In the genomic region with DNA sequence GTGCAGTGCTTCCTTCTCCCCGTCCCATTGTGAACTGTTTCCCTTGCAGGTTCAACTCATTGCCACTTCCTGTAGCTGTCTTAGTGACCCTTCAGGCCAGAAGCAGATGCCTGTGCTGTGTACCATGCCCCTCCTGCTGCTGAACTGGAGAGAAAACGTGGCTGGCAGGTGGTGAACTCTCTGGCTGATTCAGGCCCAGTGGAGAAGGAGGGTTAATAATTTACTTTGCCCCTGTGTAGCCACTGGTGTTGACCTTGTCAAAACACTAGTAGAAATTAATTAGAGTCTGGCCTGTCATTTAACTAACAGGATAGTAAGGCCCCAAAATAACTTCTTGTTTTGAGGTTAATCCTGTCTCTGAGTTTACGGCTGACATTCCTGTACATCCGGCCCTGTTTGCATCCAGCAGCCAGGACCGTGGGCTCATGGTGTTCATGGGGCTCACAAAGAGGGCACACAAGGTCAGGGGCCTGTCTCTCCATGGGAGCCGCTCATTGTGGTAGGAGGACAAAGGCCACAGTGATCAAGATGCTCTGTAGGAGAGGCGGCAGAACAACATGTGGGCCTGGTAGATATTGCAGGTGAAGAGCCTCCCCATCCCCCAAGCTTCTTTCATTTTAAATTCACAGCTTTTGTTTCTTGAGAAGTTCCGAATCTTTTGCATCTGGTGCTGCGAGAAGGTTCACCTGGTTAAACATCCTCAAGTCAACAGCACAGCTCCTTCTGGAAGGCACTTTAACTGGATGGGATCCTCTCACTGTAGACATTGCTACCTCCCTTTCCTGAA, we compare ENCODE assay signal across 1 cellular context.
TF ChIP-seq lines count a peak whose summit lies in the region.

No MANE protein-coding gene starts in this region.

TF ChIP-seq in HepG2, 621 proteins besides CTCF, POLR2A, EP300 and RAD21 (continued from another document and continues in another):
- peak; percentile 72 for TF ChIP-seq PRPF4 (IDR thresholded peaks at IDR 0.05; ENCODE audit: low read depth, low read length, poor library complexity, severe bottlenecking)
- TF ChIP-seq ZNF20 (CRISPR knock-in tag; IDR thresholded peaks at IDR 0.05) = peak; percentile 82
- TF ChIP-seq ZBTB42 (CRISPR knock-in tag; IDR thresholded peaks at IDR 0.05) = peak; percentile 60
- TF ChIP-seq ZMYM4 (CRISPR knock-in tag; IDR thresholded peaks at IDR 0.05) = peak; percentile 93
- peak; percentile 86; the same call in 1 of the 2 replicates for TF ChIP-seq HOXA9 (CRISPR knock-in tag; IDR thresholded peaks at IDR 0.05; ENCODE audit: borderline replicate concordance)
- TF ChIP-seq ZBTB1 (CRISPR knock-in tag; IDR thresholded peaks at IDR 0.05; ENCODE audit: borderline replicate concordance) = no peak
- TF ChIP-seq ZNF143 (CRISPR knock-in tag; IDR thresholded peaks at IDR 0.05) = peak; percentile 13
- no peak for TF ChIP-seq ZNF180 (CRISPR knock-in tag; IDR thresholded peaks at IDR 0.05; ENCODE audit: borderline replicate concordance, low read depth)
- TF ChIP-seq NR0B2 (CRISPR knock-in tag; IDR thresholded peaks at IDR 0.05) = peak; percentile 84
- TF ChIP-seq NFE2 (CRISPR knock-in tag; IDR thresholded peaks at IDR 0.05) = no peak
- no peak for TF ChIP-seq GTF2F1 (IDR thresholded peaks at IDR 0.05; ENCODE audit: low read length)
- no peak for TF ChIP-seq ZNF260 (CRISPR knock-in tag; IDR thresholded peaks at IDR 0.05; ENCODE audit: borderline replicate concordance, low read depth)
- peak; percentile 33; the same call in 1 of the 2 replicates for TF ChIP-seq ZNF776 (CRISPR knock-in tag; IDR thresholded peaks at IDR 0.05)
- TF ChIP-seq ZBTB26 (CRISPR knock-in tag; IDR thresholded peaks at IDR 0.05; ENCODE audit: borderline replicate concordance) = peak; percentile 54; the same call in 1 of the 2 replicates
- TF ChIP-seq NRL (CRISPR knock-in tag; IDR thresholded peaks at IDR 0.05; ENCODE audit: borderline replicate concordance) = peak; percentile 69; the same call in 1 of the 2 replicates
- no peak for TF ChIP-seq ZNF597 (CRISPR knock-in tag; IDR thresholded peaks at IDR 0.05)
- peak; percentile 52; the same call in 1 of the 2 replicates for TF ChIP-seq PHF8 (CRISPR knock-in tag; IDR thresholded peaks at IDR 0.05)
- no peak for TF ChIP-seq POLR2AphosphoS2 (IDR thresholded peaks at IDR 0.05; ENCODE audit: low read depth, low read length)
- TF ChIP-seq, protein P1, sequence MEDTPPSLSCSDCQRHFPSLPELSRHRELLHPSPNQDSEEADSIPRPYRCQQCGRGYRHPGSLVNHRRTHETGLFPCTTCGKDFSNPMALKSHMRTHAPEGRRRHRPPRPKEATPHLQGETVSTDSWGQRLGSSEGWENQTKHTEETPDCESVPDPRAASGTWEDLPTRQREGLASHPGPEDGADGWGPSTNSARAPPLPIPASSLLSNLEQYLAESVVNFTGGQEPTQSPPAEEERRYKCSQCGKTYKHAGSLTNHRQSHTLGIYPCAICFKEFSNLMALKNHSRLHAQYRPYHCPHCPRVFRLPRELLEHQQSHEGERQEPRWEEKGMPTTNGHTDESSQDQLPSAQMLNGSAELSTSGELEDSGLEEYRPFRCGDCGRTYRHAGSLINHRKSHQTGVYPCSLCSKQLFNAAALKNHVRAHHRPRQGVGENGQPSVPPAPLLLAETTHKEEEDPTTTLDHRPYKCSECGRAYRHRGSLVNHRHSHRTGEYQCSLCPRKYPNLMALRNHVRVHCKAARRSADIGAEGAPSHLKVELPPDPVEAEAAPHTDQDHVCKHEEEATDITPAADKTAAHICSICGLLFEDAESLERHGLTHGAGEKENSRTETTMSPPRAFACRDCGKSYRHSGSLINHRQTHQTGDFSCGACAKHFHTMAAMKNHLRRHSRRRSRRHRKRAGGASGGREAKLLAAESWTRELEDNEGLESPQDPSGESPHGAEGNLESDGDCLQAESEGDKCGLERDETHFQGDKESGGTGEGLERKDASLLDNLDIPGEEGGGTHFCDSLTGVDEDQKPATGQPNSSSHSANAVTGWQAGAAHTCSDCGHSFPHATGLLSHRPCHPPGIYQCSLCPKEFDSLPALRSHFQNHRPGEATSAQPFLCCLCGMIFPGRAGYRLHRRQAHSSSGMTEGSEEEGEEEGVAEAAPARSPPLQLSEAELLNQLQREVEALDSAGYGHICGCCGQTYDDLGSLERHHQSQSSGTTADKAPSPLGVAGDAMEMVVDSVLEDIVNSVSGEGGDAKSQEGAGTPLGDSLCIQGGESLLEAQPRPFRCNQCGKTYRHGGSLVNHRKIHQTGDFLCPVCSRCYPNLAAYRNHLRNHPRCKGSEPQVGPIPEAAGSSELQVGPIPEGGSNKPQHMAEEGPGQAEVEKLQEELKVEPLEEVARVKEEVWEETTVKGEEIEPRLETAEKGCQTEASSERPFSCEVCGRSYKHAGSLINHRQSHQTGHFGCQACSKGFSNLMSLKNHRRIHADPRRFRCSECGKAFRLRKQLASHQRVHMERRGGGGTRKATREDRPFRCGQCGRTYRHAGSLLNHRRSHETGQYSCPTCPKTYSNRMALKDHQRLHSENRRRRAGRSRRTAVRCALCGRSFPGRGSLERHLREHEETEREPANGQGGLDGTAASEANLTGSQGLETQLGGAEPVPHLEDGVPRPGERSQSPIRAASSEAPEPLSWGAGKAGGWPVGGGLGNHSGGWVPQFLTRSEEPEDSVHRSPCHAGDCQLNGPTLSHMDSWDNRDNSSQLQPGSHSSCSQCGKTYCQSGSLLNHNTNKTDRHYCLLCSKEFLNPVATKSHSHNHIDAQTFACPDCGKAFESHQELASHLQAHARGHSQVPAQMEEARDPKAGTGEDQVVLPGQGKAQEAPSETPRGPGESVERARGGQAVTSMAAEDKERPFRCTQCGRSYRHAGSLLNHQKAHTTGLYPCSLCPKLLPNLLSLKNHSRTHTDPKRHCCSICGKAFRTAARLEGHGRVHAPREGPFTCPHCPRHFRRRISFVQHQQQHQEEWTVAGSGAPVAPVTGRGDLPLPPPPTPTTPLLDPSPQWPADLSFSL (CRISPR knock-in tag; IDR thresholded peaks at IDR 0.05) = no peak; the same call in 1 of the 2 replicates
- no peak for TF ChIP-seq FOXM1 (CRISPR knock-in tag; IDR thresholded peaks at IDR 0.05)
- TF ChIP-seq ZNF530 (CRISPR knock-in tag; IDR thresholded peaks at IDR 0.05; ENCODE audit: low read depth) = no peak
- TF ChIP-seq CHD4 (IDR thresholded peaks at IDR 0.05; ENCODE audit: borderline replicate concordance, low read length) = no peak; the same call in 1 of the 2 replicates
- TF ChIP-seq ZNF878 (CRISPR knock-in tag; IDR thresholded peaks at IDR 0.05) = peak; percentile 96; the same call in 1 of the 2 replicates
- TF ChIP-seq ZNF557 (CRISPR knock-in tag; IDR thresholded peaks at IDR 0.05) = peak; percentile 78; the same call in 1 of the 2 replicates
- peak; percentile 69 for TF ChIP-seq ETV5 (CRISPR knock-in tag; IDR thresholded peaks at IDR 0.05; ENCODE audit: borderline replicate concordance)
- peak; percentile 61; the same call in 1 of the 2 replicates for TF ChIP-seq MTF2 (CRISPR knock-in tag; IDR thresholded peaks at IDR 0.05; ENCODE audit: borderline replicate concordance)
- peak; percentile 70; the same call in 1 of the 2 replicates for TF ChIP-seq HOXA5 (CRISPR knock-in tag; IDR thresholded peaks at IDR 0.05)
- peak; percentile 30 for TF ChIP-seq TEAD3 (CRISPR knock-in tag; optimal IDR thresholded peaks at IDR 0.05; ENCODE audit: borderline replicate concordance)
- TF ChIP-seq, protein P2, sequence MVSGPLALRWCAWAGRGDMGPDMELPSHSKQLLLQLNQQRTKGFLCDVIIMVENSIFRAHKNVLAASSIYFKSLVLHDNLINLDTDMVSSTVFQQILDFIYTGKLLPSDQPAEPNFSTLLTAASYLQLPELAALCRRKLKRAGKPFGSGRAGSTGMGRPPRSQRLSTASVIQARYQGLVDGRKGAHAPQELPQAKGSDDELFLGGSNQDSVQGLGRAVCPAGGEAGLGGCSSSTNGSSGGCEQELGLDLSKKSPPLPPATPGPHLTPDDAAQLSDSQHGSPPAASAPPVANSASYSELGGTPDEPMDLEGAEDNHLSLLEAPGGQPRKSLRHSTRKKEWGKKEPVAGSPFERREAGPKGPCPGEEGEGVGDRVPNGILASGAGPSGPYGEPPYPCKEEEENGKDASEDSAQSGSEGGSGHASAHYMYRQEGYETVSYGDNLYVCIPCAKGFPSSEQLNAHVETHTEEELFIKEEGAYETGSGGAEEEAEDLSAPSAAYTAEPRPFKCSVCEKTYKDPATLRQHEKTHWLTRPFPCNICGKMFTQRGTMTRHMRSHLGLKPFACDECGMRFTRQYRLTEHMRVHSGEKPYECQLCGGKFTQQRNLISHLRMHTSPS (CRISPR knock-in tag; IDR thresholded peaks at IDR 0.05; ENCODE audit: low read depth) = peak; percentile 88; the same call in 1 of the 2 replicates
- no peak for TF ChIP-seq LCORL (IDR thresholded peaks at IDR 0.05)
- peak; percentile 84 for TF ChIP-seq LCORL (CRISPR knock-in tag; IDR thresholded peaks at IDR 0.05)
- peak; percentile 67; the same call in 1 of the 2 replicates for TF ChIP-seq ZBTB3 (CRISPR knock-in tag; IDR thresholded peaks at IDR 0.05; ENCODE audit: borderline replicate concordance, low read depth)
- TF ChIP-seq ZNF891 (CRISPR knock-in tag; IDR thresholded peaks at IDR 0.05) = peak; percentile 51; the same call in 1 of the 2 replicates
- TF ChIP-seq PHF5A (CRISPR knock-in tag; IDR thresholded peaks at IDR 0.05; ENCODE audit: low read depth, unreplicated experiment) = peak; percentile 79
- TF ChIP-seq CCAR2 (optimal IDR thresholded peaks at IDR 0.05; ENCODE audit: low read depth, low read length) = no peak
- no peak for TF ChIP-seq SP4 (CRISPR knock-in tag; IDR thresholded peaks at IDR 0.05)
- TF ChIP-seq ZBTB38 (CRISPR knock-in tag; IDR thresholded peaks at IDR 0.05) = peak; percentile 83
- peak; percentile 93 for TF ChIP-seq ZNF792 (CRISPR knock-in tag; IDR thresholded peaks at IDR 0.05)
- no peak for TF ChIP-seq KDM4B (CRISPR knock-in tag; IDR thresholded peaks at IDR 0.05)
- TF ChIP-seq NFIC (IDR thresholded peaks at IDR 0.05; ENCODE audit: low read length) = peak; percentile 83
- peak; percentile 61 for TF ChIP-seq SATB2 (CRISPR knock-in tag; IDR thresholded peaks at IDR 0.05)
- TF ChIP-seq ZNF737 (CRISPR knock-in tag; IDR thresholded peaks at IDR 0.05; ENCODE audit: borderline replicate concordance) = no peak
- TF ChIP-seq, protein P3, sequence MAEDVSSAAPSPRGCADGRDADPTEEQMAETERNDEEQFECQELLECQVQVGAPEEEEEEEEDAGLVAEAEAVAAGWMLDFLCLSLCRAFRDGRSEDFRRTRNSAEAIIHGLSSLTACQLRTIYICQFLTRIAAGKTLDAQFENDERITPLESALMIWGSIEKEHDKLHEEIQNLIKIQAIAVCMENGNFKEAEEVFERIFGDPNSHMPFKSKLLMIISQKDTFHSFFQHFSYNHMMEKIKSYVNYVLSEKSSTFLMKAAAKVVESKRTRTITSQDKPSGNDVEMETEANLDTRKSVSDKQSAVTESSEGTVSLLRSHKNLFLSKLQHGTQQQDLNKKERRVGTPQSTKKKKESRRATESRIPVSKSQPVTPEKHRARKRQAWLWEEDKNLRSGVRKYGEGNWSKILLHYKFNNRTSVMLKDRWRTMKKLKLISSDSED (CRISPR knock-in tag; IDR thresholded peaks at IDR 0.05) = 0 out of 2 replicates have a peak, but pooled peaks have one; percentile 61
- TF ChIP-seq, protein P4, sequence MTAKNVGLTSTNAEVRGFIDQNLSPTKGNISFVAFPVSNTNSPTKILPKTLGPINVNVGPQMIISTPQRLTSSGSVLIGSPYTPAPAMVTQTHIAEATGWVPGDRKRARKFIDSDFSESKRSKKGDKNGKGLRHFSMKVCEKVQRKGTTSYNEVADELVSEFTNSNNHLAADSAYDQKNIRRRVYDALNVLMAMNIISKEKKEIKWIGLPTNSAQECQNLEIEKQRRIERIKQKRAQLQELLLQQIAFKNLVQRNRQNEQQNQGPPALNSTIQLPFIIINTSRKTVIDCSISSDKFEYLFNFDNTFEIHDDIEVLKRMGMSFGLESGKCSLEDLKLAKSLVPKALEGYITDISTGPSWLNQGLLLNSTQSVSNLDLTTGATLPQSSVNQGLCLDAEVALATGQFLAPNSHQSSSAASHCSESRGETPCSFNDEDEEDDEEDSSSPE (CRISPR knock-in tag; IDR thresholded peaks at IDR 0.05) = peak; percentile 73
- peak; percentile 97 for TF ChIP-seq NCOR1 (IDR thresholded peaks at IDR 0.05; ENCODE audit: borderline replicate concordance, low read length)
- peak; percentile 59; the same call in 1 of the 2 replicates for TF ChIP-seq ARID2 (CRISPR knock-in tag; IDR thresholded peaks at IDR 0.05; ENCODE audit: borderline replicate concordance)
